Comparison of ENCODE assay signal across 16 cellular contexts in the genomic region with DNA sequence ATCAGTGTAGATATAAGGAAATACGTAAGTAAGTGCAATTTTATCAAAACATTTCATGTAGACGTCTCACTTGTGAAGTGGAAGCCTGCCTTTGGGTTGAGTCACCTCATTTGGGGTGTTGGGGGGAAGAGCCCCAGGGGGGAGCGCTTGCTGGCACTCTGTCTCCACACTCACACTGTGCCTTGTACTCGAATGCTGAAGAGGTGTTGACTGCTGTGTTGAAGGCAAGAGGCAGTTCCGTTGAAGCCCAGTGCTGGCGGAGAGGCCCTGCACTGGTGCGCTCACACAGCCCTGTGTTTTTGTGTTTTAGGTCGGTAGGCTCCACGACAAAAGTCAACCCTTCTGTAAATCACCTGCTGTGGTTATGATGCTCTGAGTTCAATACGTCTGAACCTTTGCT.
A peak's percentile ranks its signal among the peaks of the same experiment; 100 is the strongest.
DNase-seq lines count a peak whose midpoint lies in the region; ATAC-seq and TF ChIP-seq lines count a peak whose summit lies in the region.
"Had no signal": no experiment of that assay in that cellular context is flagged by ENCODE, and none has a peak within 500 bp of the region (broad histone marks: within the 10 kb centered on the region; RNA-seq: fewer than 3 reads in every experiment).

No MANE protein-coding gene starts in this region.

- POLR2A ChIA-PET in HEK293T (lab: Yijun Ruan, JAX) = no interaction called here

- WGBS in endodermal cell (ENCODE audit: insufficient coverage in 1 of 2, insufficient read length in 1 of 2), 2 experiments = 87 to 90% methylated on average over 7 to 10 of the region's 10 CpGs

- H3K36me3 ChIP-seq in endodermal cell (ENCODE audit: control insufficient read depth, insufficient read depth, low read length) = no peaks in the 10 kb centered on the region
- H3K36me3 ChIP-seq: HAP-1 had no signal

- no peak for ATAC-seq in activated CD8-positive, alpha-beta memory T cell treated with anti-CD3 and anti-CD28 coated beads, Interleukin-2, amount 10 ng/mL, durations not matched to agents 7 days and 5 days
- ATAC-seq in sciatic nerve = no peak
- ATAC-seq: GM12878, HepG2 had no signal

- no peaks in the 10 kb centered on the region for H3K27me3 ChIP-seq in endodermal cell (ENCODE audit: control insufficient read depth, insufficient read depth, low read length, poor library complexity, severe bottlenecking)
- H3K27me3 ChIP-seq: BLaER1 had no signal

- CTCF ChIA-PET in activated CD8-positive, alpha-beta memory T cell treated with anti-CD3 and anti-CD28 coated beads, Interleukin-2, amount 10 ng/mL, durations not matched to agents 7 days and 5 days (lab: Charles Lee) = no interaction called here
- CTCF ChIA-PET in HEK293T (lab: Yijun Ruan, JAX) = no interaction called here

- H3K9me3 Mint-ChIP-seq in activated CD8-positive, alpha-beta memory T cell treated with anti-CD3 and anti-CD28 coated beads, Interleukin-2, amount 10 ng/mL, durations not matched to agents 7 days and 5 days (ENCODE audit: low read depth) = no peaks in the 10 kb centered on the region
- no peaks in the 10 kb centered on the region for H3K9me3 Mint-ChIP-seq in endodermal cell
- H3K9me3 Mint-ChIP-seq: HFFc6 had no signal

- H3K27ac Mint-ChIP-seq in activated CD8-positive, alpha-beta memory T cell treated with anti-CD3 and anti-CD28 coated beads, Interleukin-2, amount 10 ng/mL, durations not matched to agents 7 days and 5 days = no peak overlapping the region
- no peak overlapping the region for H3K27ac Mint-ChIP-seq in endodermal cell
- H3K27ac Mint-ChIP-seq: HFFc6 had no signal

- DNase-seq in activated CD8-positive, alpha-beta memory T cell treated with anti-CD3 and anti-CD28 coated beads, Interleukin-2, amount 50 U/mL, for 4 hours = peak; percentile 11
- DNase-seq in activated CD8-positive, alpha-beta memory T cell treated with anti-CD3 and anti-CD28 coated beads, Interleukin-2, amount 10 ng/mL, durations not matched to agents 7 days and 5 days = no peak
- peak; percentile 42 for DNase-seq in endodermal cell
- DNase-seq in sciatic nerve (ENCODE audit: low spot score) = peak; percentile 33
- DNase-seq in HK-2 (ENCODE audit: unreplicated experiment) = no peak
- DNase-seq in ureter (ENCODE audit: low spot score) = no peak
- no peak for DNase-seq in HEK293T (ENCODE audit: extremely low spot score)
- DNase-seq: 8988T, AML-193, DMS79, GOT3, HFFc6 had no signal

- H3K9me3 ChIP-seq in endodermal cell (ENCODE audit: control insufficient read depth, low read length) = no peaks in the 10 kb centered on the region
- H3K9me3 ChIP-seq: HAP-1 had no signal

- no peak overlapping the region for H3K9ac ChIP-seq in endodermal cell (ENCODE audit: extremely low read depth, low read length, poor library complexity, severe bottlenecking)
- H3K9ac ChIP-seq: BLaER1 had no signal

- intact Hi-C loops in sciatic nerve (cut with DNase I) = no loop called here

- TF ChIP-seq CTCF in endodermal cell (conservative IDR thresholded peaks at IDR 0.05) = no peak

- peaks cover 54% of the 10 kb centered on the region for H3K27me3 Mint-ChIP-seq in activated CD8-positive, alpha-beta memory T cell treated with anti-CD3 and anti-CD28 coated beads, Interleukin-2, amount 10 ng/mL, durations not matched to agents 7 days and 5 days
- no peaks in the 10 kb centered on the region for H3K27me3 Mint-ChIP-seq in endodermal cell (ENCODE audit: insufficient read depth)

- H3K4me1 Mint-ChIP-seq in activated CD8-positive, alpha-beta memory T cell treated with anti-CD3 and anti-CD28 coated beads, Interleukin-2, amount 10 ng/mL, durations not matched to agents 7 days and 5 days = peaks cover 5% of the 10 kb centered on the region
- no peaks in the 10 kb centered on the region for H3K4me1 Mint-ChIP-seq in endodermal cell

- H3K27ac ChIP-seq in endodermal cell (ENCODE audit: low read depth, low read length) = no peak overlapping the region
- H3K27ac ChIP-seq: BLaER1 had no signal

- H3K36me3 Mint-ChIP-seq in activated CD8-positive, alpha-beta memory T cell treated with anti-CD3 and anti-CD28 coated beads, Interleukin-2, amount 10 ng/mL, durations not matched to agents 7 days and 5 days = no peaks in the 10 kb centered on the region
- H3K36me3 Mint-ChIP-seq in endodermal cell (ENCODE audit: low read depth) = no peaks in the 10 kb centered on the region

- no peak overlapping the region for H3K4me3 ChIP-seq in endodermal cell (ENCODE audit: low read length)
- H3K4me3 ChIP-seq: BLaER1, GM12878, HAP-1 had no signal

- H3K4me1 ChIP-seq in endodermal cell (ENCODE audit: control insufficient read depth, insufficient read depth, low read length) = no peaks in the 10 kb centered on the region
- H3K4me1 ChIP-seq: HAP-1 had no signal

- no peak overlapping the region for H3K4me3 Mint-ChIP-seq in activated CD8-positive, alpha-beta memory T cell treated with anti-CD3 and anti-CD28 coated beads, Interleukin-2, amount 10 ng/mL, durations not matched to agents 7 days and 5 days
- no peak overlapping the region for H3K4me3 Mint-ChIP-seq in endodermal cell
- H3K4me3 Mint-ChIP-seq: HFFc6 had no signal

TF ChIP-seq in HEK293T, 16 proteins besides CTCF, POLR2A, EP300 and RAD21:
- TF ChIP-seq BHLHE40 (IDR thresholded peaks at IDR 0.05; ENCODE audit: borderline replicate concordance) (no peak), FOXM1 (IDR thresholded peaks at IDR 0.05; ENCODE audit: borderline replicate concordance) (no peak)

Comparison
In these comparisons a context has a peak if more than half of its experiments do, and no peak if none do; other contexts are left out.
1. DNase-seq: peak in activated CD8-positive, alpha-beta memory T cell treated with anti-CD3 and anti-CD28 coated beads, Interleukin-2, amount 50 U/mL, for 4 hours (single experiment), endodermal cell (single experiment) and sciatic nerve (single experiment); none in activated CD8-positive, alpha-beta memory T cell treated with anti-CD3 and anti-CD28 coated beads, Interleukin-2, amount 10 ng/mL, durations not matched to agents 7 days and 5 days (single experiment), HK-2 (single experiment), ureter (single experiment) and HEK293T (single experiment).